8 cellular contexts compared by ENCODE assay signal in genomic region chr3:151232403-151232802, GRCh38. TPM values are rescaled to one million over a fixed set of nuclear protein-coding genes. Genes with fewer than 3 reads are reported as not detected.
"Had no signal": no experiment of that assay in that cellular context is flagged by ENCODE, and none has a peak within 500 bp of the region (broad histone marks: within the 10 kb centered on the region; RNA-seq: fewer than 3 reads in every experiment).

No MANE protein-coding gene starts in this region.

RNA-seq across cellular contexts. Expression of gene GPR171, which starts 29.4 kb away (rescaled TPM):
- total RNA-seq: LHCN-M2, MCF 10A, NCI-H460, OCI-LY7, PC-9, RPMI7951, SJCRH30, SK-MEL-5 had no signal

RNA-seq across cellular contexts. Expression of gene P2RY14, which starts 45.9 kb away (rescaled TPM):
- total RNA-seq: LHCN-M2, MCF 10A, NCI-H460, OCI-LY7, PC-9, RPMI7951, SK-MEL-5 had no signal
